ENCODE assay signal across 1 cellular context in the genomic region with DNA sequence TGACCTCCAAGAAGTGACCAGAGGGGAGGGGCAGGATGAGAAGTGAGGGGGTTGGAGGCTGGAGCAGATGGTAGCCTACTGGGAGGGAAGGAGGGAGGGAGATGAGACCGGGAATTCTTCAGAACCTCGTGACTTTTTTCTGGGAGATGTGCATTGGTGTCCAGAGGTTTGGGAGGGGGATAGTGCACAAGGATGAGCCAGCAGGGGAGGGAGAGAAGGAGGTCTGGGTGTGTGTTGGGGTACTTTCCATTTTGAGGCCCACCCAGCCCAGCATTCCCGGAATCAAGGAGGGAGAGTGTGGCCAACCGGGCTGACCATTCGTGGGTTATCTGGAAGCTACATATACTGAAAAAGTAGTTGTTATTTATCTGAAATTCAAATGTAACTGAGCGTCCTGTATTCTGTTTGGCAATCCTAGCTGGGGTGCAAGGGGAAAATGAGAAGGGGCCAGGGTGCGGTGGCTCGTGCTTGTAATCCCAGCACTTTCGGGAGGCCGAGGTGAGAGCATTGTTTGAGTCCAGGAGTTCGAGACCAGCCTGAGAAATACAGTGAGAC.
TF ChIP-seq lines count a peak whose summit lies in the region.

No MANE protein-coding gene starts in this region.

TF ChIP-seq in H1, 55 proteins besides CTCF, POLR2A, EP300 and RAD21:
- no peak for TF ChIP-seq SIX5 (IDR thresholded peaks at IDR 0.05; ENCODE audit: low read depth, low read length)
- no peak for TF ChIP-seq PHF8 (conservative IDR thresholded peaks at IDR 0.05; ENCODE audit: low read depth, low read length)
- TF ChIP-seq SAP30 (IDR thresholded peaks at IDR 0.05; ENCODE audit: insufficient read depth, insufficient replicate concordance, low read length) = no peak
- TF ChIP-seq, protein P1, sequence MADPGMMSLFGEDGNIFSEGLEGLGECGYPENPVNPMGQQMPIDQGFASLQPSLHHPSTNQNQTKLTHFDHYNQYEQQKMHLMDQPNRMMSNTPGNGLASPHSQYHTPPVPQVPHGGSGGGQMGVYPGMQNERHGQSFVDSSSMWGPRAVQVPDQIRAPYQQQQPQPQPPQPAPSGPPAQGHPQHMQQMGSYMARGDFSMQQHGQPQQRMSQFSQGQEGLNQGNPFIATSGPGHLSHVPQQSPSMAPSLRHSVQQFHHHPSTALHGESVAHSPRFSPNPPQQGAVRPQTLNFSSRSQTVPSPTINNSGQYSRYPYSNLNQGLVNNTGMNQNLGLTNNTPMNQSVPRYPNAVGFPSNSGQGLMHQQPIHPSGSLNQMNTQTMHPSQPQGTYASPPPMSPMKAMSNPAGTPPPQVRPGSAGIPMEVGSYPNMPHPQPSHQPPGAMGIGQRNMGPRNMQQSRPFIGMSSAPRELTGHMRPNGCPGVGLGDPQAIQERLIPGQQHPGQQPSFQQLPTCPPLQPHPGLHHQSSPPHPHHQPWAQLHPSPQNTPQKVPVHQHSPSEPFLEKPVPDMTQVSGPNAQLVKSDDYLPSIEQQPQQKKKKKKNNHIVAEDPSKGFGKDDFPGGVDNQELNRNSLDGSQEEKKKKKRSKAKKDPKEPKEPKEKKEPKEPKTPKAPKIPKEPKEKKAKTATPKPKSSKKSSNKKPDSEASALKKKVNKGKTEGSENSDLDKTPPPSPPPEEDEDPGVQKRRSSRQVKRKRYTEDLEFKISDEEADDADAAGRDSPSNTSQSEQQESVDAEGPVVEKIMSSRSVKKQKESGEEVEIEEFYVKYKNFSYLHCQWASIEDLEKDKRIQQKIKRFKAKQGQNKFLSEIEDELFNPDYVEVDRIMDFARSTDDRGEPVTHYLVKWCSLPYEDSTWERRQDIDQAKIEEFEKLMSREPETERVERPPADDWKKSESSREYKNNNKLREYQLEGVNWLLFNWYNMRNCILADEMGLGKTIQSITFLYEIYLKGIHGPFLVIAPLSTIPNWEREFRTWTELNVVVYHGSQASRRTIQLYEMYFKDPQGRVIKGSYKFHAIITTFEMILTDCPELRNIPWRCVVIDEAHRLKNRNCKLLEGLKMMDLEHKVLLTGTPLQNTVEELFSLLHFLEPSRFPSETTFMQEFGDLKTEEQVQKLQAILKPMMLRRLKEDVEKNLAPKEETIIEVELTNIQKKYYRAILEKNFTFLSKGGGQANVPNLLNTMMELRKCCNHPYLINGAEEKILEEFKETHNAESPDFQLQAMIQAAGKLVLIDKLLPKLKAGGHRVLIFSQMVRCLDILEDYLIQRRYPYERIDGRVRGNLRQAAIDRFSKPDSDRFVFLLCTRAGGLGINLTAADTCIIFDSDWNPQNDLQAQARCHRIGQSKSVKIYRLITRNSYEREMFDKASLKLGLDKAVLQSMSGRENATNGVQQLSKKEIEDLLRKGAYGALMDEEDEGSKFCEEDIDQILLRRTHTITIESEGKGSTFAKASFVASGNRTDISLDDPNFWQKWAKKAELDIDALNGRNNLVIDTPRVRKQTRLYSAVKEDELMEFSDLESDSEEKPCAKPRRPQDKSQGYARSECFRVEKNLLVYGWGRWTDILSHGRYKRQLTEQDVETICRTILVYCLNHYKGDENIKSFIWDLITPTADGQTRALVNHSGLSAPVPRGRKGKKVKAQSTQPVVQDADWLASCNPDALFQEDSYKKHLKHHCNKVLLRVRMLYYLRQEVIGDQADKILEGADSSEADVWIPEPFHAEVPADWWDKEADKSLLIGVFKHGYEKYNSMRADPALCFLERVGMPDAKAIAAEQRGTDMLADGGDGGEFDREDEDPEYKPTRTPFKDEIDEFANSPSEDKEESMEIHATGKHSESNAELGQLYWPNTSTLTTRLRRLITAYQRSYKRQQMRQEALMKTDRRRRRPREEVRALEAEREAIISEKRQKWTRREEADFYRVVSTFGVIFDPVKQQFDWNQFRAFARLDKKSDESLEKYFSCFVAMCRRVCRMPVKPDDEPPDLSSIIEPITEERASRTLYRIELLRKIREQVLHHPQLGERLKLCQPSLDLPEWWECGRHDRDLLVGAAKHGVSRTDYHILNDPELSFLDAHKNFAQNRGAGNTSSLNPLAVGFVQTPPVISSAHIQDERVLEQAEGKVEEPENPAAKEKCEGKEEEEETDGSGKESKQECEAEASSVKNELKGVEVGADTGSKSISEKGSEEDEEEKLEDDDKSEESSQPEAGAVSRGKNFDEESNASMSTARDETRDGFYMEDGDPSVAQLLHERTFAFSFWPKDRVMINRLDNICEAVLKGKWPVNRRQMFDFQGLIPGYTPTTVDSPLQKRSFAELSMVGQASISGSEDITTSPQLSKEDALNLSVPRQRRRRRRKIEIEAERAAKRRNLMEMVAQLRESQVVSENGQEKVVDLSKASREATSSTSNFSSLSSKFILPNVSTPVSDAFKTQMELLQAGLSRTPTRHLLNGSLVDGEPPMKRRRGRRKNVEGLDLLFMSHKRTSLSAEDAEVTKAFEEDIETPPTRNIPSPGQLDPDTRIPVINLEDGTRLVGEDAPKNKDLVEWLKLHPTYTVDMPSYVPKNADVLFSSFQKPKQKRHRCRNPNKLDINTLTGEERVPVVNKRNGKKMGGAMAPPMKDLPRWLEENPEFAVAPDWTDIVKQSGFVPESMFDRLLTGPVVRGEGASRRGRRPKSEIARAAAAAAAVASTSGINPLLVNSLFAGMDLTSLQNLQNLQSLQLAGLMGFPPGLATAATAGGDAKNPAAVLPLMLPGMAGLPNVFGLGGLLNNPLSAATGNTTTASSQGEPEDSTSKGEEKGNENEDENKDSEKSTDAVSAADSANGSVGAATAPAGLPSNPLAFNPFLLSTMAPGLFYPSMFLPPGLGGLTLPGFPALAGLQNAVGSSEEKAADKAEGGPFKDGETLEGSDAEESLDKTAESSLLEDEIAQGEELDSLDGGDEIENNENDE (IDR thresholded peaks at IDR 0.05; ENCODE audit: insufficient replicate concordance, low read length) = no peak
- no peak for TF ChIP-seq ASH2L (IDR thresholded peaks at IDR 0.05; ENCODE audit: low read length)
- no peak for TF ChIP-seq RFX5 (IDR thresholded peaks at IDR 0.05; ENCODE audit: borderline replicate concordance, low read depth, low read length)
- TF ChIP-seq KDM1A (IDR thresholded peaks at IDR 0.05; ENCODE audit: borderline replicate concordance, low read length) = no peak
- no peak for TF ChIP-seq EZH2 (IDR thresholded peaks at IDR 0.05; ENCODE audit: low read depth, low read length, severe bottlenecking)
- no peak for TF ChIP-seq BRCA1 (IDR thresholded peaks at IDR 0.05; ENCODE audit: low read depth, low read length)
- TF ChIP-seq CHD2 (IDR thresholded peaks at IDR 0.05; ENCODE audit: low read length) = no peak
